ENCODE assay signal across 26 cellular contexts in genomic region chr9:87354176-87354575, GRCh38.
"Had no signal": no experiment of that assay in that cellular context is flagged by ENCODE, and none has a peak within 500 bp of the region (broad histone marks: within the 10 kb centered on the region; RNA-seq: fewer than 3 reads in every experiment).

No MANE protein-coding gene starts in this region.

- H3K36me3 ChIP-seq: ascending aorta, cardiac muscle cell, SJCRH30 had no signal

- H3K9me3 ChIP-seq: ascending aorta, SJCRH30, SK-N-SH had no signal

- H3K9ac ChIP-seq: SK-N-SH had no signal

- ATAC-seq: activated CD8-positive, alpha-beta T cell treated with anti-CD3 and anti-CD28 coated beads for 36 hours; activated T-cell treated with anti-CD3 and anti-CD28 coated beads, Interleukin-2, amount 50 U/mL, for 72 hours; activated T-helper 17 cell treated with anti-CD3 and anti-CD28 coated beads, Interleukin-2, amount 50 U/mL, for 72 hours; Panc1 had no signal

- H3K36me3 Mint-ChIP-seq: activated naive CD4-positive, alpha-beta T cell treated with anti-CD3 and anti-CD28 coated beads, Interleukin-2, amount 50 U/mL, for 24 hours; activated naive CD8-positive, alpha-beta T cell treated with anti-CD3 and anti-CD28 coated beads, Interleukin-2, amount 10 ng/mL, durations not matched to agents 7 days and 5 days had no signal

- H3K4me3 Mint-ChIP-seq: activated CD4-positive, alpha-beta T cell treated with anti-CD3 and anti-CD28 coated beads, Interleukin-2, amount 10 ng/mL, durations not matched to agents 24 days and 14 days; activated CD8-positive, alpha-beta T cell treated with anti-CD3 and anti-CD28 coated beads for 36 hours; activated naive CD4-positive, alpha-beta T cell treated with anti-CD3 and anti-CD28 coated beads, Interleukin-2, amount 50 U/mL, for 24 hours; activated naive CD8-positive, alpha-beta T cell treated with anti-CD3 and anti-CD28 coated beads, Interleukin-2, amount 10 ng/mL, durations not matched to agents 7 days and 5 days; activated T-cell treated with anti-CD3 and anti-CD28 coated beads, Interleukin-2, amount 50 U/mL, for 72 hours; activated T-helper 17 cell treated with anti-CD3 and anti-CD28 coated beads, Interleukin-2, amount 50 U/mL, for 72 hours; central memory CD8-positive, alpha-beta T cell; T-helper 1 cell treated with Interleukin-12 subunit alpha and Interleukin-12 subunit beta and Interleukin-4 antibody, amounts not matched to agents 30 μg/mL and 1 μg/mL, for 36 hours; T-helper 2 cell treated with Interferon-gamma antibody and Interleukin-4, amounts not matched to agents 5 μg/mL and 100 μg/mL, for 36 hours had no signal

- H3K27ac ChIP-seq: ascending aorta, cardiac muscle cell, SJCRH30 had no signal

- H3K4me2 ChIP-seq: SK-N-SH had no signal

- H3K9me3 Mint-ChIP-seq: activated CD4-positive, alpha-beta T cell treated with anti-CD3 and anti-CD28 coated beads, Interleukin-2, amount 10 ng/mL, durations not matched to agents 24 days and 14 days; activated CD8-positive, alpha-beta T cell treated with anti-CD3 and anti-CD28 coated beads for 36 hours; activated naive CD4-positive, alpha-beta T cell treated with anti-CD3 and anti-CD28 coated beads, Interleukin-2, amount 50 U/mL, for 24 hours; activated naive CD8-positive, alpha-beta T cell treated with anti-CD3 and anti-CD28 coated beads, Interleukin-2, amount 10 ng/mL, durations not matched to agents 7 days and 5 days; T-helper 1 cell treated with Interleukin-12 subunit alpha and Interleukin-12 subunit beta and Interleukin-4 antibody, amounts not matched to agents 30 μg/mL and 1 μg/mL, for 36 hours; T-helper 2 cell treated with Interferon-gamma antibody and Interleukin-4, amounts not matched to agents 5 μg/mL and 100 μg/mL, for 36 hours had no signal

- H3K9me2 ChIP-seq: SK-N-SH had no signal

- H3K27me3 ChIP-seq: ascending aorta, cardiac muscle cell, SJCRH30 had no signal

- H3K4me3 ChIP-seq: ascending aorta, cardiac muscle cell, SJCRH30 had no signal

- DNase-seq: activated CD4-positive, alpha-beta T cell treated with anti-CD3 and anti-CD28 coated beads, Interleukin-2, amount 10 ng/mL, durations not matched to agents 24 days and 14 days; activated CD4-positive, alpha-beta T cell treated with anti-CD3 and anti-CD28 coated beads, Interleukin-2, amount 50 U/mL, for 4 hours; activated CD8-positive, alpha-beta T cell treated with anti-CD3 and anti-CD28 coated beads for 36 hours; activated gamma-delta T cell; activated naive CD4-positive, alpha-beta T cell treated with Interleukin-2 at 50 U/mL for 16 hours; activated naive CD8-positive, alpha-beta T cell treated with anti-CD3 and anti-CD28 coated beads, Interleukin-2, amount 10 ng/mL, durations not matched to agents 7 days and 5 days; activated T-cell treated with anti-CD3 and anti-CD28 coated beads, Interleukin-2, amount 50 U/mL, for 1 hour; activated T-cell treated with anti-CD3 and anti-CD28 coated beads, Interleukin-2, amount 50 U/mL, for 72 hours; amygdala; NCI-H1105; NCI-H1417 treated with DMSO at 0.1 percent for 48 hours; NCI-H187 treated with DMSO at 0.1 percent for 48 hours; NCI-H2081; NCI-H345; NCI-H524 treated with DMSO at 0.1 percent for 48 hours; SHP77; SJCRH30; SK-N-SH had no signal

- H3K27ac Mint-ChIP-seq: activated CD4-positive, alpha-beta T cell treated with anti-CD3 and anti-CD28 coated beads, Interleukin-2, amount 10 ng/mL, durations not matched to agents 24 days and 14 days; activated CD8-positive, alpha-beta T cell treated with anti-CD3 and anti-CD28 coated beads for 36 hours; activated naive CD4-positive, alpha-beta T cell treated with anti-CD3 and anti-CD28 coated beads, Interleukin-2, amount 50 U/mL, for 24 hours; activated naive CD8-positive, alpha-beta T cell treated with anti-CD3 and anti-CD28 coated beads, Interleukin-2, amount 10 ng/mL, durations not matched to agents 7 days and 5 days; activated T-cell treated with anti-CD3 and anti-CD28 coated beads, Interleukin-2, amount 50 U/mL, for 72 hours; activated T-helper 17 cell treated with anti-CD3 and anti-CD28 coated beads, Interleukin-2, amount 50 U/mL, for 72 hours; T-helper 1 cell treated with Interleukin-12 subunit alpha and Interleukin-12 subunit beta and Interleukin-4 antibody, amounts not matched to agents 30 μg/mL and 1 μg/mL, for 36 hours; T-helper 2 cell treated with Interferon-gamma antibody and Interleukin-4, amounts not matched to agents 5 μg/mL and 100 μg/mL, for 36 hours had no signal

- H3K4me1 Mint-ChIP-seq: activated CD4-positive, alpha-beta T cell treated with anti-CD3 and anti-CD28 coated beads, Interleukin-2, amount 10 ng/mL, durations not matched to agents 24 days and 14 days; activated naive CD4-positive, alpha-beta T cell treated with anti-CD3 and anti-CD28 coated beads, Interleukin-2, amount 50 U/mL, for 24 hours; activated naive CD8-positive, alpha-beta T cell treated with anti-CD3 and anti-CD28 coated beads, Interleukin-2, amount 10 ng/mL, durations not matched to agents 7 days and 5 days; activated T-helper 17 cell treated with anti-CD3 and anti-CD28 coated beads, Interleukin-2, amount 50 U/mL, for 72 hours; central memory CD8-positive, alpha-beta T cell had no signal

- H3K27me3 Mint-ChIP-seq: activated CD8-positive, alpha-beta T cell treated with anti-CD3 and anti-CD28 coated beads for 36 hours had no signal

- H3K4me1 ChIP-seq: ascending aorta had no signal
